Comparison of ENCODE assay signal across 1 cellular context in genomic region chr10:59623823-59624535, GRCh38.
TF ChIP-seq lines count a peak whose summit lies in the region.

No MANE protein-coding gene starts in this region.

TF ChIP-seq in K562, 482 proteins besides CTCF, POLR2A, EP300 and RAD21:
- TF ChIP-seq RFX1 (IDR thresholded peaks at IDR 0.05): peak; percentile 62
- no peak for TF ChIP-seq ZFPM2 (CRISPR knock-in tag; IDR thresholded peaks at IDR 0.05)
